Comparison of ENCODE assay signal across 18 cellular contexts in the genomic region with DNA sequence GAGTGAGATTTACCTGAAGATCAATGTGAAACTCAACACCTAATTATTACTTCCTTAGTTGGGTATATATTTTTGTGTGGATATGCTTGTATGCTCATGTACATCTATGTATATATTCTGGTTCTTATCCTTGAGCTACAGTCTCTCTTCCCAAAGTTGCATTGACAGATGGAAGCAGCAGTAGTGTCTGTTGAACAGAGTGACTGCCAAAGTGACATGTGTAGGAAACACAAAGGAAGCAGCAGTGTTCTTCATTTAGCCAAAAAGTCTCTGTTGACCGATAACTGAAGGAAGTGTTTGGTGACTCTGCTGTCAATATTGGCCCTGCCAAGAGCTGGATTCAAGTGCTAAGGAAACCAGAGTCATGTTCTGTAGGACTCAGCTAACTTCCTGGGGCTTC.
"Had no signal": no experiment of that assay in that cellular context is flagged by ENCODE, and none has a peak within 500 bp of the region (broad histone marks: within the 10 kb centered on the region; RNA-seq: fewer than 3 reads in every experiment).

No MANE protein-coding gene starts in this region.

- DNase-seq: KBM-7, MG63, NCI-H1092, NCI-H1105 treated with DMSO at 0.1 percent for 48 hours, NCI-H1417 treated with DMSO at 0.1 percent for 48 hours, NCI-H146, NCI-H187 treated with DMSO at 0.1 percent for 48 hours, NCI-H2029 treated with DMSO at 0.1 percent for 48 hours, NCI-H2171 treated with DMSO at 0.1 percent for 48 hours, NCI-H2227 treated with DMSO at 0.1 percent for 48 hours, NCI-H510A, NCI-H524 treated with DMSO at 0.1 percent for 48 hours, NCI-H69, NCI-H774, Right ventricle myocardium superior, RPMI8226, SK-N-SH, T-helper 1 cell had no signal

- H3K9ac ChIP-seq: SK-N-SH had no signal

- H3K36me3 ChIP-seq: MG63 had no signal

- H3K4me3 ChIP-seq: MG63 had no signal

- H3K4me2 ChIP-seq: SK-N-SH had no signal

- H3K9me3 ChIP-seq: MG63, SK-N-SH had no signal

- H3K27me3 ChIP-seq: MG63 had no signal
